Comparison of ENCODE assay signal across 1 cellular context in the genomic region with DNA sequence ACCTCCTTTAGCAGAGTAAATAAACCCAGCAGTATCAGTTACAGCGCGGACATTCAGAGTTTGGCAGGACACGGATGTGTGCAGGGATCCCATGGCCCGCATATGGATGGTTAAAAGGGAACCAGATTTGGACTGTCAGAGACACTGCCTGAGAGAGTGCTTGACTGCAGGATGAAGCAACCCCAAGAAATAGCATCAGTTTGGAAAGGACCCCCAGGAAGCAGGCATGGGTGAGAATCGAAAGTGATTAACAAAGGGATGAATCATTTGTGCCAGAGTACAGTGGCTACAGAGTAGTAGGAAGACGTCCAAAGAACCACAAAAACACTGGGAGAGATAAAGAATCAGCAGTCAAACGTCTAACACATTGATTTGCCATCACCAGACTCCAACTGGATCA.
TF ChIP-seq lines count a peak whose summit lies in the region.

No MANE protein-coding gene starts in this region.

TF ChIP-seq in GM23338, 12 proteins besides CTCF, POLR2A, EP300 and RAD21 (continued from another document):
- TF ChIP-seq, protein P1, sequence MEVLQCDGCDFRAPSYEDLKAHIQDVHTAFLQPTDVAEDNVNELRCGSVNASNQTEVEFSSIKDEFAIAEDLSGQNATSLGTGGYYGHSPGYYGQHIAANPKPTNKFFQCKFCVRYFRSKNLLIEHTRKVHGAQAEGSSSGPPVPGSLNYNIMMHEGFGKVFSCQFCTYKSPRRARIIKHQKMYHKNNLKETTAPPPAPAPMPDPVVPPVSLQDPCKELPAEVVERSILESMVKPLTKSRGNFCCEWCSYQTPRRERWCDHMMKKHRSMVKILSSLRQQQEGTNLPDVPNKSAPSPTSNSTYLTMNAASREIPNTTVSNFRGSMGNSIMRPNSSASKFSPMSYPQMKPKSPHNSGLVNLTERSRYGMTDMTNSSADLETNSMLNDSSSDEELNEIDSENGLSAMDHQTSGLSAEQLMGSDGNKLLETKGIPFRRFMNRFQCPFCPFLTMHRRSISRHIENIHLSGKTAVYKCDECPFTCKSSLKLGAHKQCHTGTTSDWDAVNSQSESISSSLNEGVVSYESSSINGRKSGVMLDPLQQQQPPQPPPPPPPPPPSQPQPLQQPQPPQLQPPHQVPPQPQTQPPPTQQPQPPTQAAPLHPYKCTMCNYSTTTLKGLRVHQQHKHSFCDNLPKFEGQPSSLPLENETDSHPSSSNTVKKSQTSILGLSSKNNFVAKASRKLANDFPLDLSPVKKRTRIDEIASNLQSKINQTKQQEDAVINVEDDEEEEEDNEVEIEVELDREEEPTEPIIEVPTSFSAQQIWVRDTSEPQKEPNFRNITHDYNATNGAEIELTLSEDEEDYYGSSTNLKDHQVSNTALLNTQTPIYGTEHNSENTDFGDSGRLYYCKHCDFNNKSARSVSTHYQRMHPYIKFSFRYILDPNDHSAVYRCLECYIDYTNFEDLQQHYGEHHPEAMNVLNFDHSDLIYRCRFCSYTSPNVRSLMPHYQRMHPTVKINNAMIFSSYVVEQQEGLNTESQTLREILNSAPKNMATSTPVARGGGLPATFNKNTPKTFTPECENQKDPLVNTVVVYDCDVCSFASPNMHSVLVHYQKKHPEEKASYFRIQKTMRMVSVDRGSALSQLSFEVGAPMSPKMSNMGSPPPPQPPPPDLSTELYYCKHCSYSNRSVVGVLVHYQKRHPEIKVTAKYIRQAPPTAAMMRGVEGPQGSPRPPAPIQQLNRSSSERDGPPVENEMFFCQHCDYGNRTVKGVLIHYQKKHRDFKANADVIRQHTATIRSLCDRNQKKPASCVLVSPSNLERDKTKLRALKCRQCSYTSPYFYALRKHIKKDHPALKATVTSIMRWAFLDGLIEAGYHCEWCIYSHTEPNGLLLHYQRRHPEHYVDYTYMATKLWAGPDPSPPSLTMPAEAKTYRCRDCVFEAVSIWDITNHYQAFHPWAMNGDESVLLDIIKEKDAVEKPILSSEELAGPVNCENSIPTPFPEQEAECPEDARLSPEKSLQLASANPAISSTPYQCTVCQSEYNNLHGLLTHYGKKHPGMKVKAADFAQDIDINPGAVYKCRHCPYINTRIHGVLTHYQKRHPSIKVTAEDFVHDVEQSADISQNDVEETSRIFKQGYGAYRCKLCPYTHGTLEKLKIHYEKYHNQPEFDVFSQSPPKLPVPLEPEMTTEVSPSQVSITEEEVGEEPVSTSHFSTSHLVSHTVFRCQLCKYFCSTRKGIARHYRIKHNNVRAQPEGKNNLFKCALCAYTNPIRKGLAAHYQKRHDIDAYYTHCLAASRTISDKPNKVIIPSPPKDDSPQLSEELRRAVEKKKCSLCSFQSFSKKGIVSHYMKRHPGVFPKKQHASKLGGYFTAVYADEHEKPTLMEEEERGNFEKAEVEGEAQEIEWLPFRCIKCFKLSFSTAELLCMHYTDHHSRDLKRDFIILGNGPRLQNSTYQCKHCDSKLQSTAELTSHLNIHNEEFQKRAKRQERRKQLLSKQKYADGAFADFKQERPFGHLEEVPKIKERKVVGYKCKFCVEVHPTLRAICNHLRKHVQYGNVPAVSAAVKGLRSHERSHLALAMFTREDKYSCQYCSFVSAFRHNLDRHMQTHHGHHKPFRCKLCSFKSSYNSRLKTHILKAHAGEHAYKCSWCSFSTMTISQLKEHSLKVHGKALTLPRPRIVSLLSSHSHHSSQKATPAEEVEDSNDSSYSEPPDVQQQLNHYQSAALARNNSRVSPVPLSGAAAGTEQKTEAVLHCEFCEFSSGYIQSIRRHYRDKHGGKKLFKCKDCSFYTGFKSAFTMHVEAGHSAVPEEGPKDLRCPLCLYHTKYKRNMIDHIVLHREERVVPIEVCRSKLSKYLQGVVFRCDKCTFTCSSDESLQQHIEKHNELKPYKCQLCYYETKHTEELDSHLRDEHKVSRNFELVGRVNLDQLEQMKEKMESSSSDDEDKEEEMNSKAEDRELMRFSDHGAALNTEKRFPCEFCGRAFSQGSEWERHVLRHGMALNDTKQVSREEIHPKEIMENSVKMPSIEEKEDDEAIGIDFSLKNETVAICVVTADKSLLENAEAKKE (CRISPR knock-in tag; IDR thresholded peaks at IDR 0.05): no peak
- TF ChIP-seq, protein P2, sequence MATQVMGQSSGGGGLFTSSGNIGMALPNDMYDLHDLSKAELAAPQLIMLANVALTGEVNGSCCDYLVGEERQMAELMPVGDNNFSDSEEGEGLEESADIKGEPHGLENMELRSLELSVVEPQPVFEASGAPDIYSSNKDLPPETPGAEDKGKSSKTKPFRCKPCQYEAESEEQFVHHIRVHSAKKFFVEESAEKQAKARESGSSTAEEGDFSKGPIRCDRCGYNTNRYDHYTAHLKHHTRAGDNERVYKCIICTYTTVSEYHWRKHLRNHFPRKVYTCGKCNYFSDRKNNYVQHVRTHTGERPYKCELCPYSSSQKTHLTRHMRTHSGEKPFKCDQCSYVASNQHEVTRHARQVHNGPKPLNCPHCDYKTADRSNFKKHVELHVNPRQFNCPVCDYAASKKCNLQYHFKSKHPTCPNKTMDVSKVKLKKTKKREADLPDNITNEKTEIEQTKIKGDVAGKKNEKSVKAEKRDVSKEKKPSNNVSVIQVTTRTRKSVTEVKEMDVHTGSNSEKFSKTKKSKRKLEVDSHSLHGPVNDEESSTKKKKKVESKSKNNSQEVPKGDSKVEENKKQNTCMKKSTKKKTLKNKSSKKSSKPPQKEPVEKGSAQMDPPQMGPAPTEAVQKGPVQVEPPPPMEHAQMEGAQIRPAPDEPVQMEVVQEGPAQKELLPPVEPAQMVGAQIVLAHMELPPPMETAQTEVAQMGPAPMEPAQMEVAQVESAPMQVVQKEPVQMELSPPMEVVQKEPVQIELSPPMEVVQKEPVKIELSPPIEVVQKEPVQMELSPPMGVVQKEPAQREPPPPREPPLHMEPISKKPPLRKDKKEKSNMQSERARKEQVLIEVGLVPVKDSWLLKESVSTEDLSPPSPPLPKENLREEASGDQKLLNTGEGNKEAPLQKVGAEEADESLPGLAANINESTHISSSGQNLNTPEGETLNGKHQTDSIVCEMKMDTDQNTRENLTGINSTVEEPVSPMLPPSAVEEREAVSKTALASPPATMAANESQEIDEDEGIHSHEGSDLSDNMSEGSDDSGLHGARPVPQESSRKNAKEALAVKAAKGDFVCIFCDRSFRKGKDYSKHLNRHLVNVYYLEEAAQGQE (IDR thresholded peaks at IDR 0.05; ENCODE audit: unreplicated experiment): no peak
- TF ChIP-seq POLR2AphosphoS5 (IDR thresholded peaks at IDR 0.05; ENCODE audit: low read depth) (no peak), NANOG (IDR thresholded peaks at IDR 0.05; ENCODE audit: borderline replicate concordance) (no peak)
